ENCODE assay signal across 28 cellular contexts in genomic region chr7:26393855-26394254, GRCh38.
DNase-seq lines count a peak whose midpoint lies in the region; ATAC-seq, FAIRE-seq and TF ChIP-seq lines count a peak whose summit lies in the region.
"Had no signal": no experiment of that assay in that cellular context is flagged by ENCODE, and none has a peak within 500 bp of the region (broad histone marks: within the 10 kb centered on the region; RNA-seq: fewer than 3 reads in every experiment).

No MANE protein-coding gene starts in this region.

- in situ Hi-C loops in K562 (cut with MboI): loop anchor here (25.0 kb wide), 1 partner anchor 93 kb away; no protein-coding TSS in a partner anchor

- WGBS in K562 (ENCODE audit: insufficient coverage, low coverage, missing lambda C conversion rate): 17% methylated on average over 1 of the region's 1 CpG
- WGBS in right cardiac atrium: 100% methylated on average over 1 of the region's 1 CpG

- peaks cover 5% of the 10 kb centered on the region for H3K4me1 Mint-ChIP-seq in activated CD4-positive, alpha-beta T cell treated with anti-CD3 and anti-CD28 coated beads, Interleukin-2, amount 10 ng/mL, durations not matched to agents 24 days and 14 days
- peaks cover 6% of the 10 kb centered on the region for H3K4me1 Mint-ChIP-seq in activated naive CD8-positive, alpha-beta T cell treated with anti-CD3 and anti-CD28 coated beads, Interleukin-2, amount 50 U/mL, for 24 hours

- no peak overlapping the region for H3K4me2 ChIP-seq in K562 (ENCODE audit: insufficient read depth, low read length)
- H3K4me2 ChIP-seq: BLaER1 treated with 17β-estradiol and CSF1 and Interleukin-3, amounts not matched to agents 10 nM and 100 nM had no signal

- H3K79me2 ChIP-seq in K562 (ENCODE audit: control insufficient read depth, insufficient read depth, low read length): no peaks in the 10 kb centered on the region

- H3K27ac ChIP-seq in K562 (ENCODE audit: extremely low read depth, low read depth, low read length) (no peak overlapping the region), right cardiac atrium (ENCODE audit: low read length) (no peak overlapping the region)
- H3K27ac ChIP-seq: BLaER1 treated with 17β-estradiol and CSF1 and Interleukin-3, amounts not matched to agents 10 nM and 100 nM; HL-60; SK-N-MC had no signal

- no peak for FAIRE-seq in K562 (lab: Jason Lieb, UNC)
- FAIRE-seq: GM12891, H54 had no signal

- TF ChIP-seq POLR2A in K562 (conservative IDR thresholded peaks at IDR 0.05): no peak

- peaks cover 14 to 24% of the 10 kb centered on the region in 2 experiments; a peak in 4 of 5 replicates for H3K27me3 ChIP-seq in K562 (ENCODE audit: control insufficient read depth in 2 of 2, insufficient read depth in 2 of 2, low read length in 2 of 2)
- no peaks in the 10 kb centered on the region for H3K27me3 ChIP-seq in right cardiac atrium (ENCODE audit: control insufficient read depth, insufficient read depth)

- H3K9me3 ChIP-seq in K562 (replicated peaks; ENCODE audit: control insufficient read depth, insufficient read depth, low read depth, low read length): no peaks in the 10 kb centered on the region
- H3K9me3 ChIP-seq in right cardiac atrium (ENCODE audit: control insufficient read depth, low read length): no peaks in the 10 kb centered on the region
- H3K9me3 ChIP-seq: BLaER1 treated with 17β-estradiol and CSF1 and Interleukin-3, amounts not matched to agents 10 nM and 100 nM had no signal

- CTCF ChIA-PET in K562 (lab: Yijun Ruan, JAX; ENCODE audit: low intra/inter-chr PET ratio): no interaction called here

- H3K4me1 ChIP-seq in K562 (replicated peaks in 1 of 2; ENCODE audit: control insufficient read depth in 2 of 2, insufficient read depth in 2 of 2, low read length in 2 of 2) (peaks cover 9 to 11% of the 10 kb centered on the region in 2 experiments), right cardiac atrium (ENCODE audit: control insufficient read depth, insufficient read depth, low read length) (no peaks in the 10 kb centered on the region)

- H3K9me3 Mint-ChIP-seq in activated CD4-positive, alpha-beta T cell treated with anti-CD3 and anti-CD28 coated beads, Interleukin-2, amount 10 ng/mL, durations not matched to agents 24 days and 14 days: no peaks in the 10 kb centered on the region
- H3K9me3 Mint-ChIP-seq in activated naive CD8-positive, alpha-beta T cell treated with anti-CD3 and anti-CD28 coated beads, Interleukin-2, amount 50 U/mL, for 24 hours: no peaks in the 10 kb centered on the region

- no peak overlapping the region for H3K27ac Mint-ChIP-seq in activated CD4-positive, alpha-beta T cell treated with anti-CD3 and anti-CD28 coated beads, Interleukin-2, amount 10 ng/mL, durations not matched to agents 24 days and 14 days
- H3K27ac Mint-ChIP-seq in activated naive CD8-positive, alpha-beta T cell treated with anti-CD3 and anti-CD28 coated beads, Interleukin-2, amount 50 U/mL, for 24 hours: no peak overlapping the region
- H3K27ac Mint-ChIP-seq: CD4-positive, alpha-beta memory T cell had no signal

- H3K9ac ChIP-seq in K562 (ENCODE audit: insufficient read depth in 1 of 2, low read depth in 2 of 2, low read length in 2 of 2): no peak overlapping the region
- H3K9ac ChIP-seq: BLaER1 treated with 17β-estradiol and CSF1 and Interleukin-3, amounts not matched to agents 10 nM and 100 nM had no signal

- ATAC-seq in K562: no peak
- no peak for ATAC-seq in activated CD4-positive, CD25-positive, alpha-beta regulatory T cell treated with anti-CD3 and anti-CD28 coated beads, Interleukin-2, amount 50 U/mL, for 24 hours
- no peak for ATAC-seq in right cardiac atrium
- ATAC-seq in activated naive CD8-positive, alpha-beta T cell treated with anti-CD3 and anti-CD28 coated beads, Interleukin-2, amount 50 U/mL, for 24 hours: no peak
- ATAC-seq: Panc1 had no signal

- intact Hi-C loops in K562 (cut with micrococcal nuclease): no loop called here
- intact Hi-C loops in activated CD4-positive, alpha-beta T cell treated with anti-CD3 and anti-CD28 coated beads, Interleukin-2, amount 10 ng/mL, durations not matched to agents 24 days and 14 days (cut with micrococcal nuclease): loop anchor here (10.0 kb wide), 1 partner anchor 471 kb away; the partner anchor contains the start of gene SKAP2
- intact Hi-C loops in right cardiac atrium (cut with DNase I): no loop called here

- H3K4me3 Mint-ChIP-seq in activated CD4-positive, alpha-beta T cell treated with anti-CD3 and anti-CD28 coated beads, Interleukin-2, amount 10 ng/mL, durations not matched to agents 24 days and 14 days: no peak overlapping the region
- H3K4me3 Mint-ChIP-seq in activated naive CD8-positive, alpha-beta T cell treated with anti-CD3 and anti-CD28 coated beads, Interleukin-2, amount 50 U/mL, for 24 hours: no peak overlapping the region
- H3K4me3 Mint-ChIP-seq: CD4-positive, alpha-beta memory T cell had no signal

- no peak overlapping the region for H2AFZ ChIP-seq in K562 (ENCODE audit: low read depth, low read length)

- no TSS peak for BruUV-seq in K562 (replicated peaks; lab: Mats Ljungman, UMichigan)

- TF ChIP-seq CTCF in K562 (IDR thresholded peaks at IDR 0.05 in 2 of 3, conservative IDR thresholded peaks at IDR 0.05 in 1 of 3; ENCODE audit: insufficient read depth in 2 of 3, low read depth in 1 of 3, low read length in 3 of 3): no peak

- H3K4me3 ChIP-seq in K562 (no peak overlapping the region), right cardiac atrium (ENCODE audit: low read length) (no peak overlapping the region)
- H3K4me3 ChIP-seq: BLaER1 treated with 17β-estradiol and CSF1 and Interleukin-3, amounts not matched to agents 10 nM and 100 nM; SK-N-MC had no signal

- peaks cover 63% of the 10 kb centered on the region for H3K27me3 Mint-ChIP-seq in activated CD4-positive, alpha-beta T cell treated with anti-CD3 and anti-CD28 coated beads, Interleukin-2, amount 10 ng/mL, durations not matched to agents 24 days and 14 days
- H3K27me3 Mint-ChIP-seq in activated naive CD8-positive, alpha-beta T cell treated with anti-CD3 and anti-CD28 coated beads, Interleukin-2, amount 50 U/mL, for 24 hours: peaks cover 47% of the 10 kb centered on the region

- no peaks in the 10 kb centered on the region for H3K9me1 ChIP-seq in K562 (ENCODE audit: control insufficient read depth, insufficient read depth, low read length)

- H3K36me3 Mint-ChIP-seq in activated CD4-positive, alpha-beta T cell treated with anti-CD3 and anti-CD28 coated beads, Interleukin-2, amount 10 ng/mL, durations not matched to agents 24 days and 14 days (ENCODE audit: low read depth): no peaks in the 10 kb centered on the region
- no peaks in the 10 kb centered on the region for H3K36me3 Mint-ChIP-seq in activated naive CD8-positive, alpha-beta T cell treated with anti-CD3 and anti-CD28 coated beads, Interleukin-2, amount 50 U/mL, for 24 hours (ENCODE audit: low read depth)
- H3K36me3 Mint-ChIP-seq: CD4-positive, alpha-beta memory T cell had no signal

- TF ChIP-seq EP300 in K562 (IDR thresholded peaks at IDR 0.05; ENCODE audit: low read length): no peak

- H4K20me1 ChIP-seq in K562 (replicated peaks; ENCODE audit: control insufficient read depth, insufficient read depth, low read length): no peaks in the 10 kb centered on the region
- H4K20me1 ChIP-seq: BLaER1 treated with 17β-estradiol and CSF1 and Interleukin-3, amounts not matched to agents 10 nM and 100 nM had no signal

- POLR2A ChIA-PET in K562 (lab: Yijun Ruan, JAX): no interaction called here

- H3K36me3 ChIP-seq in K562 (ENCODE audit: control insufficient read depth, insufficient read depth, low read length): no peaks in the 10 kb centered on the region
- H3K36me3 ChIP-seq: BLaER1 treated with 17β-estradiol and CSF1 and Interleukin-3, amounts not matched to agents 10 nM and 100 nM had no signal

- DNase-seq in DMS53 treated with DMSO at 0.1 percent for 48 hours (lab: John Stamatoyannopoulos, UW; ENCODE audit: unreplicated experiment): peak; percentile 81
- no peak for DNase-seq in K562 (ENCODE audit: extremely low read depth in 1 of 4, low spot score in 3 of 4)
- peak; percentile 41 for DNase-seq in left kidney (ENCODE audit: low read depth, low spot score)
- no peak for DNase-seq in activated CD4-positive, alpha-beta T cell treated with anti-CD3 and anti-CD28 coated beads, Interleukin-2, amount 10 ng/mL, durations not matched to agents 24 days and 14 days
- DNase-seq in right cardiac atrium: no peak
- no peak for DNase-seq in activated naive CD8-positive, alpha-beta T cell treated with anti-CD3 and anti-CD28 coated beads, Interleukin-2, amount 50 U/mL, for 24 hours
- DNase-seq: AML-193; CD4-positive, alpha-beta memory T cell; COR-L47; DMS79 treated with DMSO at 0.1 percent for 48 hours; GF-D8; Karpas-422; NCI-H1092 treated with DMSO at 0.1 percent for 48 hours; NCI-H1436; NCI-H187; NCI-H2081 treated with DMSO at 0.1 percent for 48 hours; NCI-H2171; NCI-H226; NCI-H510A; NCI-H69; SIG-M5 had no signal

- TF ChIP-seq RAD21 in K562 (CRISPR knock-in tag; conservative IDR thresholded peaks at IDR 0.05 in 1 of 2, IDR thresholded peaks at IDR 0.05 in 1 of 2): no peak

TF ChIP-seq in K562, 482 proteins besides CTCF, POLR2A, EP300 and RAD21 (continues in another document):
- no peak for TF ChIP-seq THRA (IDR thresholded peaks at IDR 0.05)
- no peak for TF ChIP-seq FOSL1 (tag; conservative IDR thresholded peaks at IDR 0.05)

Comparison
In these comparisons a context has a peak if more than half of its experiments do, and no peak if none do; other contexts are left out.
1. DNase-seq: peak in DMS53 treated with DMSO at 0.1 percent for 48 hours (single experiment) and left kidney (single experiment); none in K562 (0 of 4), activated CD4-positive, alpha-beta T cell treated with anti-CD3 and anti-CD28 coated beads, Interleukin-2, amount 10 ng/mL, durations not matched to agents 24 days and 14 days (single experiment), right cardiac atrium (0 of 3) and activated naive CD8-positive, alpha-beta T cell treated with anti-CD3 and anti-CD28 coated beads, Interleukin-2, amount 50 U/mL, for 24 hours (single experiment).